ENCODE assay signal across 2 cellular contexts in genomic region chr10:46002916-46003693, GRCh38.
TF ChIP-seq lines count a peak whose summit lies in the region.

No MANE protein-coding gene starts in this region.

TF ChIP-seq in IMR-90, 13 proteins besides CTCF, POLR2A, EP300 and RAD21 (continued from another document):
- TF ChIP-seq, protein P1, sequence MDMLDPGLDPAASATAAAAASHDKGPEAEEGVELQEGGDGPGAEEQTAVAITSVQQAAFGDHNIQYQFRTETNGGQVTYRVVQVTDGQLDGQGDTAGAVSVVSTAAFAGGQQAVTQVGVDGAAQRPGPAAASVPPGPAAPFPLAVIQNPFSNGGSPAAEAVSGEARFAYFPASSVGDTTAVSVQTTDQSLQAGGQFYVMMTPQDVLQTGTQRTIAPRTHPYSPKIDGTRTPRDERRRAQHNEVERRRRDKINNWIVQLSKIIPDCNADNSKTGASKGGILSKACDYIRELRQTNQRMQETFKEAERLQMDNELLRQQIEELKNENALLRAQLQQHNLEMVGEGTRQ (IDR thresholded peaks at IDR 0.05; ENCODE audit: low read depth, low read length), result no peak

TF ChIP-seq in liver, 16 proteins besides CTCF, POLR2A, EP300 and RAD21 (continued from another document):
- TF ChIP-seq, protein P2, sequence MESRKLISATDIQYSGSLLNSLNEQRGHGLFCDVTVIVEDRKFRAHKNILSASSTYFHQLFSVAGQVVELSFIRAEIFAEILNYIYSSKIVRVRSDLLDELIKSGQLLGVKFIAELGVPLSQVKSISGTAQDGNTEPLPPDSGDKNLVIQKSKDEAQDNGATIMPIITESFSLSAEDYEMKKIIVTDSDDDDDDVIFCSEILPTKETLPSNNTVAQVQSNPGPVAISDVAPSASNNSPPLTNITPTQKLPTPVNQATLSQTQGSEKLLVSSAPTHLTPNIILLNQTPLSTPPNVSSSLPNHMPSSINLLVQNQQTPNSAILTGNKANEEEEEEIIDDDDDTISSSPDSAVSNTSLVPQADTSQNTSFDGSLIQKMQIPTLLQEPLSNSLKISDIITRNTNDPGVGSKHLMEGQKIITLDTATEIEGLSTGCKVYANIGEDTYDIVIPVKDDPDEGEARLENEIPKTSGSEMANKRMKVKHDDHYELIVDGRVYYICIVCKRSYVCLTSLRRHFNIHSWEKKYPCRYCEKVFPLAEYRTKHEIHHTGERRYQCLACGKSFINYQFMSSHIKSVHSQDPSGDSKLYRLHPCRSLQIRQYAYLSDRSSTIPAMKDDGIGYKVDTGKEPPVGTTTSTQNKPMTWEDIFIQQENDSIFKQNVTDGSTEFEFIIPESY (IDR thresholded peaks at IDR 0.05), result no peak
- no peak for TF ChIP-seq FOXA2 (IDR thresholded peaks at IDR 0.05)
- TF ChIP-seq REST (IDR thresholded peaks at IDR 0.05), result no peak
- TF ChIP-seq TAF1 (conservative IDR thresholded peaks at IDR 0.05), result no peak
- TF ChIP-seq YY1 (IDR thresholded peaks at IDR 0.05), result no peak
- TF ChIP-seq MAX (IDR thresholded peaks at IDR 0.05), result no peak
- no peak for TF ChIP-seq JUND (IDR thresholded peaks at IDR 0.05)
- TF ChIP-seq GABPA (IDR thresholded peaks at IDR 0.05 in 1 of 2, conservative IDR thresholded peaks at IDR 0.05 in 1 of 2), result no peak
- no peak for TF ChIP-seq FOXA1 (IDR thresholded peaks at IDR 0.05)
- no peak for TF ChIP-seq ATF3 (IDR thresholded peaks at IDR 0.05)
- TF ChIP-seq HNF4A (conservative IDR thresholded peaks at IDR 0.05), result no peak
- no peak for TF ChIP-seq RXRA (IDR thresholded peaks at IDR 0.05)
